Comparison of ENCODE assay signal across 28 cellular contexts in genomic region chr1:165844933-165845332, GRCh38.
"Had no signal": no experiment of that assay in that cellular context is flagged by ENCODE, and none has a peak within 500 bp of the region (broad histone marks: within the 10 kb centered on the region; RNA-seq: fewer than 3 reads in every experiment).

No MANE protein-coding gene starts in this region.

- H3K36me3 ChIP-seq: adrenal gland, ascending aorta, cardiac muscle cell, colonic mucosa, gastrocnemius medialis, ovary, prostate gland, sigmoid colon, thoracic aorta, uterus had no signal

- H3K9me3 ChIP-seq: adrenal gland, ascending aorta, colonic mucosa, gastrocnemius medialis, ovary, prostate gland, sigmoid colon, thoracic aorta, uterus had no signal

- ATAC-seq: activated T-cell treated with anti-CD3 and anti-CD28 coated beads, Interleukin-2, amount 50 U/mL, for 72 hours; gastrocnemius medialis; left cardiac atrium; left ventricle myocardium superior; stimulated activated effector memory CD8-positive, alpha-beta T cell treated with anti-CD3 and anti-CD28 coated beads, Interleukin-12 subunit alpha, Interleukin-12 subunit beta, amount 100 ng/mL, for 72 hours had no signal

- DNase-seq: activated CD4-positive, alpha-beta T cell treated with anti-CD3 and anti-CD28 coated beads for 4 hours; activated CD4-positive, alpha-beta T cell treated with anti-CD3 and anti-CD28 coated beads, Interleukin-2, amount 50 U/mL, for 4 hours; activated naive CD4-positive, alpha-beta T cell treated with anti-CD3 and anti-CD28 coated beads for 36 hours; activated naive CD8-positive, alpha-beta T cell treated with anti-CD3 and anti-CD28 coated beads for 36 hours; activated T-cell treated with anti-CD3 and anti-CD28 coated beads for 4 hours; activated T-cell treated with anti-CD3 and anti-CD28 coated beads, Interleukin-2, amount 50 U/mL, for 72 hours; adrenal gland; cerebellar nuclear complex; colonic mucosa; effector memory CD4-positive, alpha-beta T cell; erythroblast; gastrocnemius medialis; glutamatergic neuron; left cardiac atrium; left ventricle myocardium superior; naive B cell; ovary; retina; sigmoid colon; small intestine; stimulated activated CD4-positive, alpha-beta T cell treated with anti-CD3 and anti-CD28 coated beads, Interleukin-4, amount 100 ng/mL, for 24 hours; uterus had no signal

- H3K4me3 ChIP-seq: adrenal gland, ascending aorta, cardiac muscle cell, colonic mucosa, gastrocnemius medialis, ovary, prostate gland, sigmoid colon, thoracic aorta, uterus had no signal

- H3K4me1 ChIP-seq: colonic mucosa, prostate gland, uterus had no signal

- H3K27me3 ChIP-seq: adrenal gland, ascending aorta, colonic mucosa, gastrocnemius medialis, ovary, sigmoid colon, uterus had no signal

- H3K27ac ChIP-seq: adrenal gland, ascending aorta, cardiac muscle cell, colonic mucosa, gastrocnemius medialis, ovary, prostate gland, sigmoid colon, thoracic aorta, uterus had no signal

- FAIRE-seq: keratinocyte, small intestine had no signal
